In genomic region chr15:43912208-43912607, GRCh38 we compare ENCODE assay signal across 25 cellular contexts.
DNase-seq lines count a peak whose midpoint lies in the region; ATAC-seq and TF ChIP-seq lines count a peak whose summit lies in the region.
"Had no signal": no experiment of that assay in that cellular context is flagged by ENCODE, and none has a peak within 500 bp of the region (broad histone marks: within the 10 kb centered on the region; RNA-seq: fewer than 3 reads in every experiment).

No MANE protein-coding gene starts in this region.

- H3K9me3 Mint-ChIP-seq in nephron progenitor cell: no peaks in the 10 kb centered on the region
- H3K9me3 Mint-ChIP-seq in activated T-helper 2 cell treated with anti-CD3 and anti-CD28 coated beads, Interferon-gamma antibody, Interleukin-2, Interleukin-4, amounts not matched to agents 10 μg/mL and 5 μg/mL and 100 μg/mL, durations not matched to agents 14 hours and 24 hours and 36 hours: no peaks in the 10 kb centered on the region
- H3K9me3 Mint-ChIP-seq: CD8-positive, alpha-beta memory T cell; naive thymus-derived CD8-positive, alpha-beta T cell; type B pancreatic cell had no signal

- H3K27me3 ChIP-seq in left ventricle myocardium inferior (ENCODE audit: low read depth): no peaks in the 10 kb centered on the region
- no peaks in the 10 kb centered on the region for H3K27me3 ChIP-seq in heart left ventricle
- H3K27me3 ChIP-seq: stomach had no signal

- peak overlapping the region; percentile 11 for H3K27ac Mint-ChIP-seq in nephron progenitor cell
- H3K27ac Mint-ChIP-seq in activated T-helper 2 cell treated with anti-CD3 and anti-CD28 coated beads, Interferon-gamma antibody, Interleukin-2, Interleukin-4, amounts not matched to agents 10 μg/mL and 5 μg/mL and 100 μg/mL, durations not matched to agents 14 hours and 24 hours and 36 hours: no peak overlapping the region
- H3K27ac Mint-ChIP-seq: activated CD8-positive, alpha-beta T cell treated with anti-CD3 and anti-CD28 coated beads, Interleukin-2, amount 10 ng/mL, durations not matched to agents 7 days and 5 days; B cell; CD8-positive, alpha-beta memory T cell; naive thymus-derived CD8-positive, alpha-beta T cell; T-helper 17 cell; type B pancreatic cell had no signal

- H3K36me3 ChIP-seq in left ventricle myocardium inferior (no peaks in the 10 kb centered on the region), heart left ventricle (no peaks in the 10 kb centered on the region)
- H3K36me3 ChIP-seq: stomach had no signal

- peaks cover 46% of the 10 kb centered on the region for H3K4me1 Mint-ChIP-seq in nephron progenitor cell
- H3K4me1 Mint-ChIP-seq in activated T-helper 2 cell treated with anti-CD3 and anti-CD28 coated beads, Interferon-gamma antibody, Interleukin-2, Interleukin-4, amounts not matched to agents 10 μg/mL and 5 μg/mL and 100 μg/mL, durations not matched to agents 14 hours and 24 hours and 36 hours (ENCODE audit: low read depth): peaks cover 3% of the 10 kb centered on the region
- H3K4me1 Mint-ChIP-seq: B cell; CD8-positive, alpha-beta memory T cell; naive thymus-derived CD8-positive, alpha-beta T cell; T-helper 17 cell had no signal

- intact Hi-C loops in left ventricle myocardium inferior (cut with micrococcal nuclease) (loop anchor here (10.0 kb wide), 1 partner anchor 123 kb away; no protein-coding TSS in a partner anchor), heart left ventricle (cut with DNase I) (loop anchor here in 3 of 10 donors (5.0 to 10.0 kb wide), 3 partner anchors 113 to 300 kb away; no protein-coding TSS in a partner anchor)
- intact Hi-C loops in activated T-helper 2 cell treated with anti-CD3 and anti-CD28 coated beads, Interferon-gamma antibody, Interleukin-2, Interleukin-4, amounts not matched to agents 10 μg/mL and 5 μg/mL and 100 μg/mL, durations not matched to agents 14 hours and 24 hours and 36 hours (cut with micrococcal nuclease): no loop called here

- no peak for TF ChIP-seq POLR2A in heart left ventricle (IDR thresholded peaks at IDR 0.05)

- peak overlapping the region; percentile 52 for H3K27ac ChIP-seq in left ventricle myocardium inferior (replicated peaks)
- H3K27ac ChIP-seq in heart left ventricle: peak overlapping the region in 6 of 12 donors; percentile 56 to 91 (median 80)
- H3K27ac ChIP-seq in caudate nucleus (ENCODE audit: low read depth, low read length): peak overlapping the region; percentile 93
- H3K27ac ChIP-seq: parathyroid adenoma, stomach had no signal

- WGBS in heart left ventricle, 4 donors: 83 to 92% (median 90%) methylated on average over 6 of the region's 6 CpGs

- no peak for ATAC-seq in heart left ventricle
- ATAC-seq in HG02588 (IDR thresholded peaks at IDR 0.05; ENCODE audit: unreplicated experiment): no peak
- no peak for ATAC-seq in HG03108 (IDR thresholded peaks at IDR 0.05; ENCODE audit: unreplicated experiment)
- ATAC-seq: activated CD8-positive, alpha-beta T cell treated with anti-CD3 and anti-CD28 coated beads, Interleukin-2, amount 10 ng/mL, durations not matched to agents 7 days and 5 days; left cardiac atrium; naive thymus-derived CD8-positive, alpha-beta T cell; T-helper 17 cell had no signal

- H3K9me3 ChIP-seq in left ventricle myocardium inferior (replicated peaks): no peaks in the 10 kb centered on the region
- H3K9me3 ChIP-seq in heart left ventricle: no peaks in the 10 kb centered on the region
- H3K9me3 ChIP-seq: stomach had no signal

- H3K36me3 Mint-ChIP-seq in nephron progenitor cell (ENCODE audit: low read depth): no peaks in the 10 kb centered on the region
- no peaks in the 10 kb centered on the region for H3K36me3 Mint-ChIP-seq in activated T-helper 2 cell treated with anti-CD3 and anti-CD28 coated beads, Interferon-gamma antibody, Interleukin-2, Interleukin-4, amounts not matched to agents 10 μg/mL and 5 μg/mL and 100 μg/mL, durations not matched to agents 14 hours and 24 hours and 36 hours (ENCODE audit: low read depth)
- H3K36me3 Mint-ChIP-seq: CD8-positive, alpha-beta memory T cell; naive thymus-derived CD8-positive, alpha-beta T cell; type B pancreatic cell had no signal

- DNase-seq in left ventricle myocardium inferior (no peak), heart left ventricle (no peak), caudate nucleus (lab: John Stamatoyannopoulos, UW) (peak in 32 of 61 donors; percentile 10 to 75 (median 32)), nephron progenitor cell (no peak), NCI-H82 (lab: John Stamatoyannopoulos, UW) (no peak)
- DNase-seq in activated T-helper 2 cell treated with anti-CD3 and anti-CD28 coated beads, Interferon-gamma antibody, Interleukin-2, Interleukin-4, amounts not matched to agents 10 μg/mL and 5 μg/mL and 100 μg/mL, durations not matched to agents 14 hours and 24 hours and 36 hours (ENCODE audit: low spot score): no peak
- DNase-seq: activated CD8-positive, alpha-beta T cell treated with anti-CD3 and anti-CD28 coated beads, Interleukin-2, amount 10 ng/mL, durations not matched to agents 7 days and 5 days; activated gamma-delta T cell; activated T-cell treated with anti-CD3 and anti-CD28 coated beads for 4 hours; CD8-positive, alpha-beta memory T cell; Karpas-422; left cardiac atrium; MV-4-11; naive thymus-derived CD8-positive, alpha-beta T cell; NCI-H1694 treated with DMSO at 0.1 percent for 48 hours; NCI-H2171; NCI-H526; stimulated activated CD8-positive, alpha-beta memory T cell treated with anti-CD3 and anti-CD28 coated beads, Interleukin-4, amount 100 ng/mL, for 48 hours; stomach; T-helper 17 cell had no signal

- H3K4me3 Mint-ChIP-seq in nephron progenitor cell: peak overlapping the region; percentile 5
- H3K4me3 Mint-ChIP-seq in activated T-helper 2 cell treated with anti-CD3 and anti-CD28 coated beads, Interferon-gamma antibody, Interleukin-2, Interleukin-4, amounts not matched to agents 10 μg/mL and 5 μg/mL and 100 μg/mL, durations not matched to agents 14 hours and 24 hours and 36 hours (ENCODE audit: low read depth): no peak overlapping the region
- H3K4me3 Mint-ChIP-seq: activated CD8-positive, alpha-beta T cell treated with anti-CD3 and anti-CD28 coated beads, Interleukin-2, amount 10 ng/mL, durations not matched to agents 7 days and 5 days; B cell; CD8-positive, alpha-beta memory T cell; naive thymus-derived CD8-positive, alpha-beta T cell; T-helper 17 cell; type B pancreatic cell had no signal

- TF ChIP-seq CTCF in left ventricle myocardium inferior (IDR thresholded peaks at IDR 0.05; ENCODE audit: borderline replicate concordance) (no peak), heart left ventricle (IDR thresholded peaks at IDR 0.05) (no peak), nephron progenitor cell (IDR thresholded peaks at IDR 0.05) (no peak)

- H3K27me3 Mint-ChIP-seq in nephron progenitor cell (ENCODE audit: low read depth, poor library complexity): peaks cover 3% of the 10 kb centered on the region
- no peaks in the 10 kb centered on the region for H3K27me3 Mint-ChIP-seq in activated T-helper 2 cell treated with anti-CD3 and anti-CD28 coated beads, Interferon-gamma antibody, Interleukin-2, Interleukin-4, amounts not matched to agents 10 μg/mL and 5 μg/mL and 100 μg/mL, durations not matched to agents 14 hours and 24 hours and 36 hours (ENCODE audit: low read depth)
- H3K27me3 Mint-ChIP-seq: B cell; CD8-positive, alpha-beta memory T cell; type B pancreatic cell had no signal

- H3K4me3 ChIP-seq in left ventricle myocardium inferior (no peak overlapping the region), heart left ventricle (no peak overlapping the region)
- H3K4me3 ChIP-seq: stomach had no signal

- H3K4me1 ChIP-seq in left ventricle myocardium inferior (peaks cover 46% of the 10 kb centered on the region), heart left ventricle (peaks cover 0 to 51% (median 15%) of the 10 kb centered on the region in 12 donors)
- H3K4me1 ChIP-seq: parathyroid adenoma had no signal

Comparison
In these comparisons a context has a peak if more than half of its experiments do, and no peak if none do; other contexts are left out.
1. DNase-seq: peak in caudate nucleus (32 of 61); none in left ventricle myocardium inferior (single experiment), heart left ventricle (0 of 5), nephron progenitor cell (single experiment), activated T-helper 2 cell treated with anti-CD3 and anti-CD28 coated beads, Interferon-gamma antibody, Interleukin-2, Interleukin-4, amounts not matched to agents 10 μg/mL and 5 μg/mL and 100 μg/mL, durations not matched to agents 14 hours and 24 hours and 36 hours (single experiment) and NCI-H82 (single experiment).